8 cellular contexts compared by ENCODE assay signal in genomic region chr1:150564051-150564991, GRCh38. TPM values are rescaled to one million over a fixed set of nuclear protein-coding genes. Genes with fewer than 3 reads are reported as not detected.
DNase-seq lines count a peak whose midpoint lies in the region; ATAC-seq lines count a peak whose summit lies in the region.

No MANE protein-coding gene starts in this region.

- peak; percentile 62 for DNase-seq in activated CD4-positive, CD25-positive, alpha-beta regulatory T cell treated with anti-CD3 and anti-CD28 coated beads, Interleukin-2, amount 50 U/mL, for 72 hours
- peak; percentile 46 for DNase-seq in kidney tubule cell (ENCODE audit: low spot score)
- DNase-seq in cerebellum (ENCODE audit: low spot score): no peak
- no peak for DNase-seq in globus pallidus (ENCODE audit: low spot score)

- H3K27ac ChIP-seq in adipose tissue (ENCODE audit: low read depth, low read length) (peak overlapping the region; percentile 100), temporal lobe (ENCODE audit: low read depth, low read length) (peak overlapping the region; percentile 97)

- 70 to 79% (median 79%) methylated on average over 5 of the region's 5 CpGs for WGBS in adipose tissue, 3 donors

- ATAC-seq in activated CD4-positive, CD25-positive, alpha-beta regulatory T cell treated with anti-CD3 and anti-CD28 coated beads, Interleukin-2, amount 50 U/mL, for 24 hours: no peak
- ATAC-seq in GM18502 (IDR thresholded peaks at IDR 0.05; ENCODE audit: poor library complexity, unreplicated experiment): no peak

RNA-seq across cellular contexts. Expression of gene MCL1, which starts 15.1 kb away (rescaled TPM):
- polyA plus RNA-seq in adipose tissue: 100 to 1,000 TPM in 2 of 3 donors, 10 to 100 TPM in 1; 98.6 to 386 (median 314) TPM
- total RNA-seq in temporal lobe (89.7 TPM), cerebellum (86.7 TPM)

RNA-seq across cellular contexts. Expression of gene ADAMTSL4, which starts 15.1 kb away (rescaled TPM):
- 10 to 100 TPM; 12.1 to 66.1 (median 56.0) TPM for polyA plus RNA-seq in adipose tissue
- 0.25 TPM for total RNA-seq in temporal lobe
- total RNA-seq in cerebellum: 0.36 TPM

RNA-seq across cellular contexts. Expression of gene FALEC, which starts 48.8 kb away (rescaled TPM):
- under 1 TPM in 2 of 3 donors, not detected in 1; 0.15 to 0.18 TPM for polyA plus RNA-seq in adipose tissue
- not detected for total RNA-seq in temporal lobe
- total RNA-seq in cerebellum: 2.2 TPM

RNA-seq across cellular contexts. Expression of gene ECM1, which starts 56.4 kb away (rescaled TPM):
- polyA plus RNA-seq in adipose tissue: 10 to 100 TPM in 2 of 3 donors, 1 to 10 TPM in 1; 2.7 to 10.8 (median 10.1) TPM
- total RNA-seq in temporal lobe: 1.5 TPM
- 1.9 TPM for total RNA-seq in cerebellum

Comparison
In these comparisons a context has a peak if more than half of its experiments do, and no peak if none do; other contexts are left out.
1. DNase-seq: peak in activated CD4-positive, CD25-positive, alpha-beta regulatory T cell treated with anti-CD3 and anti-CD28 coated beads, Interleukin-2, amount 50 U/mL, for 72 hours (single experiment) and kidney tubule cell (single experiment); none in cerebellum (single experiment) and globus pallidus (single experiment).